ENCODE assay signal across 11 cellular contexts in the genomic region with DNA sequence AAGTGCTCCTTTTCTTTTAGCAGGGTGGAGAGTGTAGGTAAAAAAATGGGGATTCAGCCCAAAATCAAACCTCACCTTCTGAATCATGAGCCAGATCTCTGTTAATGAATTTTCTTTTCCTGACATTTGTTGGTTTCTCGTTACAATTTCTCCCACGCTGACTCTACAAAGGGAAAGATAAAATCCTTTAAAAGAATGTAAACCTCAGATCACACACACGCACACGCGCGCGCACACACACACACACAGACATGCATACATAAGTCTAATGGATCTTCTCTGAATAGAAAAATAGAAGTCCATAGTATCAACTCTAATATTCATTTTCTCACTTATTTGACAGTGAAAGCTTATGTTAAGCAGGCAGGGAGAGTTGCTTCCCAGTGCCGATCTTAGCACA. TPM values are rescaled to one million over a fixed set of nuclear protein-coding genes. Genes with fewer than 3 reads are reported as not detected.
DNase-seq lines count a peak whose midpoint lies in the region; FAIRE-seq and TF ChIP-seq lines count a peak whose summit lies in the region.
"Had no signal": no experiment of that assay in that cellular context is flagged by ENCODE, and none has a peak within 500 bp of the region (broad histone marks: within the 10 kb centered on the region; RNA-seq: fewer than 3 reads in every experiment).

No MANE protein-coding gene starts in this region.

- TF ChIP-seq CTCF in fibroblast of mammary gland (conservative IDR thresholded peaks at IDR 0.05; ENCODE audit: control insufficient read depth, insufficient read depth, low read depth, low read length), result no peak

- H3K27me3 Mint-ChIP-seq in activated T-helper 2 cell treated with anti-CD3 and anti-CD28 coated beads, Interferon-gamma antibody, Interleukin-2, Interleukin-4, amounts not matched to agents 10 μg/mL and 5 μg/mL and 100 μg/mL, durations not matched to agents 14 hours and 24 hours and 36 hours (ENCODE audit: low read depth), result peaks cover 2% of the 10 kb centered on the region
- H3K27me3 Mint-ChIP-seq: IgD-negative memory B cell had no signal

- DNase-seq in H7 (no peak), SHP77 treated with DMSO at 0.1 percent for 48 hours (lab: John Stamatoyannopoulos, UW) (peak; percentile 30), fibroblast of mammary gland (ENCODE audit: low read depth) (peak; percentile 45), retina (peak; percentile 18), pons (ENCODE audit: low spot score) (no peak), head of caudate nucleus (no peak), GM12892 (ENCODE audit: insufficient read length) (no peak)
- no peak for DNase-seq in activated T-helper 2 cell treated with anti-CD3 and anti-CD28 coated beads, Interferon-gamma antibody, Interleukin-2, Interleukin-4, amounts not matched to agents 10 μg/mL and 5 μg/mL and 100 μg/mL, durations not matched to agents 14 hours and 24 hours and 36 hours (ENCODE audit: low spot score)
- DNase-seq: activated T-cell treated with anti-CD3 and anti-CD28 coated beads, Interleukin-2, amount 50 U/mL, for 4 hours; SIG-M5 had no signal

- intact Hi-C loops in activated T-helper 2 cell treated with anti-CD3 and anti-CD28 coated beads, Interferon-gamma antibody, Interleukin-2, Interleukin-4, amounts not matched to agents 10 μg/mL and 5 μg/mL and 100 μg/mL, durations not matched to agents 14 hours and 24 hours and 36 hours (cut with micrococcal nuclease), result loop anchor here (2.0 kb wide), 1 partner anchor 77 kb away; no protein-coding TSS in a partner anchor
- intact Hi-C loops in head of caudate nucleus (cut with DNase I), result no loop called here

- H3K4me3 ChIP-seq in H7 (ENCODE audit: insufficient read depth, low read depth, low read length) (peak overlapping the region; percentile 70), fibroblast of mammary gland (ENCODE audit: control insufficient read depth, low read depth, low read length) (peak overlapping the region; percentile 88)

- no peak overlapping the region for H3K4me3 Mint-ChIP-seq in activated T-helper 2 cell treated with anti-CD3 and anti-CD28 coated beads, Interferon-gamma antibody, Interleukin-2, Interleukin-4, amounts not matched to agents 10 μg/mL and 5 μg/mL and 100 μg/mL, durations not matched to agents 14 hours and 24 hours and 36 hours (ENCODE audit: low read depth)
- H3K4me3 Mint-ChIP-seq: activated T-cell treated with anti-CD3 and anti-CD28 coated beads, Interleukin-2, amount 50 U/mL, for 4 hours; IgD-negative memory B cell had no signal

- no peaks in the 10 kb centered on the region for H3K36me3 Mint-ChIP-seq in activated T-helper 2 cell treated with anti-CD3 and anti-CD28 coated beads, Interferon-gamma antibody, Interleukin-2, Interleukin-4, amounts not matched to agents 10 μg/mL and 5 μg/mL and 100 μg/mL, durations not matched to agents 14 hours and 24 hours and 36 hours (ENCODE audit: low read depth)
- H3K36me3 Mint-ChIP-seq: IgD-negative memory B cell had no signal

- no peaks in the 10 kb centered on the region for H3K9me3 Mint-ChIP-seq in activated T-helper 2 cell treated with anti-CD3 and anti-CD28 coated beads, Interferon-gamma antibody, Interleukin-2, Interleukin-4, amounts not matched to agents 10 μg/mL and 5 μg/mL and 100 μg/mL, durations not matched to agents 14 hours and 24 hours and 36 hours
- H3K9me3 Mint-ChIP-seq: activated T-cell treated with anti-CD3 and anti-CD28 coated beads, Interleukin-2, amount 50 U/mL, for 4 hours; IgD-negative memory B cell had no signal

- no peak overlapping the region for H3K27ac Mint-ChIP-seq in activated T-helper 2 cell treated with anti-CD3 and anti-CD28 coated beads, Interferon-gamma antibody, Interleukin-2, Interleukin-4, amounts not matched to agents 10 μg/mL and 5 μg/mL and 100 μg/mL, durations not matched to agents 14 hours and 24 hours and 36 hours
- H3K27ac Mint-ChIP-seq: IgD-negative memory B cell had no signal

- TF ChIP-seq POLR2A in GM12892 (IDR thresholded peaks at IDR 0.05; ENCODE audit: low read depth, low read length), result no peak

- H3K27me3 ChIP-seq in H7 (ENCODE audit: control insufficient read depth, insufficient read depth, low read length), result no peaks in the 10 kb centered on the region

- H3K4me1 Mint-ChIP-seq in activated T-helper 2 cell treated with anti-CD3 and anti-CD28 coated beads, Interferon-gamma antibody, Interleukin-2, Interleukin-4, amounts not matched to agents 10 μg/mL and 5 μg/mL and 100 μg/mL, durations not matched to agents 14 hours and 24 hours and 36 hours (ENCODE audit: low read depth), result no peaks in the 10 kb centered on the region
- H3K4me1 Mint-ChIP-seq: IgD-negative memory B cell had no signal

- H3K36me3 ChIP-seq in H7 (replicated peaks; ENCODE audit: control insufficient read depth, insufficient read depth, low read length), result no peaks in the 10 kb centered on the region

- FAIRE-seq in GM12892 (lab: Jason Lieb, UNC), result no peak

RNA-seq across cellular contexts. Expression of a gene that starts 1.5 kb away (rescaled TPM):
- total RNA-seq in H7 (2014; rRNA removed; shearing (Covaris generic)), result 45.3 and 45.6 TPM in 2 replicates
- 0.05 and 0.53 TPM in 2 replicates for total RNA-seq in activated T-helper 2 cell treated with anti-CD3 and anti-CD28 coated beads, Interferon-gamma antibody, Interleukin-2, Interleukin-4, amounts not matched to agents 10 μg/mL and 5 μg/mL and 100 μg/mL, durations not matched to agents 14 hours and 24 hours and 36 hours
- not detected for polyA plus RNA-seq in GM12892 (2012; ENCODE audit: missing spikeins)
- polyA plus RNA-seq: IgD-negative memory B cell had no signal

Comparison
In these comparisons a context has a peak if more than half of its experiments do, and no peak if none do; other contexts are left out.
1. DNase-seq: peak in SHP77 treated with DMSO at 0.1 percent for 48 hours (single experiment), fibroblast of mammary gland (single experiment) and retina (single experiment); none in H7 (single experiment), pons (single experiment), activated T-helper 2 cell treated with anti-CD3 and anti-CD28 coated beads, Interferon-gamma antibody, Interleukin-2, Interleukin-4, amounts not matched to agents 10 μg/mL and 5 μg/mL and 100 μg/mL, durations not matched to agents 14 hours and 24 hours and 36 hours (single experiment), head of caudate nucleus (0 of 42) and GM12892 (single experiment).
2. RNA of a gene that starts 1.5 kb away (total RNA-seq): 45.3 to 45.6 TPM in H7; 0.05 to 0.53 TPM in activated T-helper 2 cell treated with anti-CD3 and anti-CD28 coated beads, Interferon-gamma antibody, Interleukin-2, Interleukin-4, amounts not matched to agents 10 μg/mL and 5 μg/mL and 100 μg/mL, durations not matched to agents 14 hours and 24 hours and 36 hours; every median in the first group is over 10 times any median in the second.